Comparison of ENCODE assay signal across 1 cellular context in genomic region chr19:4401482-4402170, GRCh38.
TF ChIP-seq lines count a peak whose summit lies in the region.

No MANE protein-coding gene starts in this region.

TF ChIP-seq in GM23338, 12 proteins besides CTCF, POLR2A, EP300 and RAD21 (continued from another document):
- TF ChIP-seq, protein P1, sequence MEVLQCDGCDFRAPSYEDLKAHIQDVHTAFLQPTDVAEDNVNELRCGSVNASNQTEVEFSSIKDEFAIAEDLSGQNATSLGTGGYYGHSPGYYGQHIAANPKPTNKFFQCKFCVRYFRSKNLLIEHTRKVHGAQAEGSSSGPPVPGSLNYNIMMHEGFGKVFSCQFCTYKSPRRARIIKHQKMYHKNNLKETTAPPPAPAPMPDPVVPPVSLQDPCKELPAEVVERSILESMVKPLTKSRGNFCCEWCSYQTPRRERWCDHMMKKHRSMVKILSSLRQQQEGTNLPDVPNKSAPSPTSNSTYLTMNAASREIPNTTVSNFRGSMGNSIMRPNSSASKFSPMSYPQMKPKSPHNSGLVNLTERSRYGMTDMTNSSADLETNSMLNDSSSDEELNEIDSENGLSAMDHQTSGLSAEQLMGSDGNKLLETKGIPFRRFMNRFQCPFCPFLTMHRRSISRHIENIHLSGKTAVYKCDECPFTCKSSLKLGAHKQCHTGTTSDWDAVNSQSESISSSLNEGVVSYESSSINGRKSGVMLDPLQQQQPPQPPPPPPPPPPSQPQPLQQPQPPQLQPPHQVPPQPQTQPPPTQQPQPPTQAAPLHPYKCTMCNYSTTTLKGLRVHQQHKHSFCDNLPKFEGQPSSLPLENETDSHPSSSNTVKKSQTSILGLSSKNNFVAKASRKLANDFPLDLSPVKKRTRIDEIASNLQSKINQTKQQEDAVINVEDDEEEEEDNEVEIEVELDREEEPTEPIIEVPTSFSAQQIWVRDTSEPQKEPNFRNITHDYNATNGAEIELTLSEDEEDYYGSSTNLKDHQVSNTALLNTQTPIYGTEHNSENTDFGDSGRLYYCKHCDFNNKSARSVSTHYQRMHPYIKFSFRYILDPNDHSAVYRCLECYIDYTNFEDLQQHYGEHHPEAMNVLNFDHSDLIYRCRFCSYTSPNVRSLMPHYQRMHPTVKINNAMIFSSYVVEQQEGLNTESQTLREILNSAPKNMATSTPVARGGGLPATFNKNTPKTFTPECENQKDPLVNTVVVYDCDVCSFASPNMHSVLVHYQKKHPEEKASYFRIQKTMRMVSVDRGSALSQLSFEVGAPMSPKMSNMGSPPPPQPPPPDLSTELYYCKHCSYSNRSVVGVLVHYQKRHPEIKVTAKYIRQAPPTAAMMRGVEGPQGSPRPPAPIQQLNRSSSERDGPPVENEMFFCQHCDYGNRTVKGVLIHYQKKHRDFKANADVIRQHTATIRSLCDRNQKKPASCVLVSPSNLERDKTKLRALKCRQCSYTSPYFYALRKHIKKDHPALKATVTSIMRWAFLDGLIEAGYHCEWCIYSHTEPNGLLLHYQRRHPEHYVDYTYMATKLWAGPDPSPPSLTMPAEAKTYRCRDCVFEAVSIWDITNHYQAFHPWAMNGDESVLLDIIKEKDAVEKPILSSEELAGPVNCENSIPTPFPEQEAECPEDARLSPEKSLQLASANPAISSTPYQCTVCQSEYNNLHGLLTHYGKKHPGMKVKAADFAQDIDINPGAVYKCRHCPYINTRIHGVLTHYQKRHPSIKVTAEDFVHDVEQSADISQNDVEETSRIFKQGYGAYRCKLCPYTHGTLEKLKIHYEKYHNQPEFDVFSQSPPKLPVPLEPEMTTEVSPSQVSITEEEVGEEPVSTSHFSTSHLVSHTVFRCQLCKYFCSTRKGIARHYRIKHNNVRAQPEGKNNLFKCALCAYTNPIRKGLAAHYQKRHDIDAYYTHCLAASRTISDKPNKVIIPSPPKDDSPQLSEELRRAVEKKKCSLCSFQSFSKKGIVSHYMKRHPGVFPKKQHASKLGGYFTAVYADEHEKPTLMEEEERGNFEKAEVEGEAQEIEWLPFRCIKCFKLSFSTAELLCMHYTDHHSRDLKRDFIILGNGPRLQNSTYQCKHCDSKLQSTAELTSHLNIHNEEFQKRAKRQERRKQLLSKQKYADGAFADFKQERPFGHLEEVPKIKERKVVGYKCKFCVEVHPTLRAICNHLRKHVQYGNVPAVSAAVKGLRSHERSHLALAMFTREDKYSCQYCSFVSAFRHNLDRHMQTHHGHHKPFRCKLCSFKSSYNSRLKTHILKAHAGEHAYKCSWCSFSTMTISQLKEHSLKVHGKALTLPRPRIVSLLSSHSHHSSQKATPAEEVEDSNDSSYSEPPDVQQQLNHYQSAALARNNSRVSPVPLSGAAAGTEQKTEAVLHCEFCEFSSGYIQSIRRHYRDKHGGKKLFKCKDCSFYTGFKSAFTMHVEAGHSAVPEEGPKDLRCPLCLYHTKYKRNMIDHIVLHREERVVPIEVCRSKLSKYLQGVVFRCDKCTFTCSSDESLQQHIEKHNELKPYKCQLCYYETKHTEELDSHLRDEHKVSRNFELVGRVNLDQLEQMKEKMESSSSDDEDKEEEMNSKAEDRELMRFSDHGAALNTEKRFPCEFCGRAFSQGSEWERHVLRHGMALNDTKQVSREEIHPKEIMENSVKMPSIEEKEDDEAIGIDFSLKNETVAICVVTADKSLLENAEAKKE (CRISPR knock-in tag; IDR thresholded peaks at IDR 0.05), result no peak
- no peak for TF ChIP-seq ZNF331 (CRISPR knock-in tag; IDR thresholded peaks at IDR 0.05; ENCODE audit: low read depth)
- no peak for TF ChIP-seq JUNB (IDR thresholded peaks at IDR 0.05; ENCODE audit: unreplicated experiment)
- TF ChIP-seq STAT1 (IDR thresholded peaks at IDR 0.05; ENCODE audit: unreplicated experiment), result no peak
- no peak for TF ChIP-seq CREB1 (CRISPR knock-in tag; IDR thresholded peaks at IDR 0.05; ENCODE audit: low read depth)
